ENCODE assay signal across 27 cellular contexts in genomic region chr16:85812031-85812807, GRCh38. TPM values are rescaled to one million over a fixed set of nuclear protein-coding genes. Genes with fewer than 3 reads are reported as not detected.
DNase-seq lines count a peak whose midpoint lies in the region; ATAC-seq and TF ChIP-seq lines count a peak whose summit lies in the region.
"Had no signal": no experiment of that assay in that cellular context is flagged by ENCODE, and none has a peak within 500 bp of the region (broad histone marks: within the 10 kb centered on the region; RNA-seq: fewer than 3 reads in every experiment).

No MANE protein-coding gene starts in this region.

- H3K4me1 ChIP-seq in iPS-15b (ENCODE audit: control insufficient read depth, insufficient read depth, low read length) (no peaks in the 10 kb centered on the region), neural progenitor cell (peaks cover 4% of the 10 kb centered on the region), H9 (ENCODE audit: insufficient read depth, low read length) (no peaks in the 10 kb centered on the region)
- no peaks in the 10 kb centered on the region for H3K4me1 ChIP-seq in CD4-positive, alpha-beta memory T cell (ENCODE audit: insufficient read depth, low read length)
- H3K4me1 ChIP-seq: ascending aorta, suprapubic skin, uterus had no signal

- H2BK15ac ChIP-seq in H9 (ENCODE audit: low read depth, low read length): no peak overlapping the region

- H3K4me3 Mint-ChIP-seq in IgD-negative memory B cell (no peak overlapping the region), neural progenitor cell (no peak overlapping the region), H9 (no peak overlapping the region)
- H3K4me3 Mint-ChIP-seq in CD4-positive, alpha-beta memory T cell: no peak overlapping the region
- H3K4me3 Mint-ChIP-seq: activated naive CD8-positive, alpha-beta T cell; CD4-positive, CD25-positive, alpha-beta regulatory T cell; naive B cell; stimulated activated naive B cell treated with anti-CD40 and anti-IgM and Interleukin-4, amounts not matched to agents 10 μg/mL and 1 μg/mL and 100 μg/mL, for 72 hours had no signal

- H3K4me1 Mint-ChIP-seq in IgD-negative memory B cell: peaks cover 1 to 3% (median 1%) of the 10 kb centered on the region in 3 donors
- peaks cover 5% of the 10 kb centered on the region for H3K4me1 Mint-ChIP-seq in neural progenitor cell
- H3K4me1 Mint-ChIP-seq in H9: peaks cover 5 to 10% of the 10 kb centered on the region in 2 experiments
- peaks cover 0 to 3% (median 0%) of the 10 kb centered on the region in 4 donors for H3K4me1 Mint-ChIP-seq in CD4-positive, alpha-beta memory T cell
- H3K4me1 Mint-ChIP-seq: CD4-positive, CD25-positive, alpha-beta regulatory T cell; naive B cell had no signal

- H3F3A ChIP-seq in neural progenitor cell (ENCODE audit: low read depth): no peaks in the 10 kb centered on the region

- H3K36me3 ChIP-seq in iPS-15b (ENCODE audit: control insufficient read depth, insufficient read depth, low read length) (no peaks in the 10 kb centered on the region), neural progenitor cell (no peaks in the 10 kb centered on the region)
- no peaks in the 10 kb centered on the region for H3K36me3 ChIP-seq in CD4-positive, alpha-beta memory T cell (ENCODE audit: insufficient read depth, low read length)
- H3K36me3 ChIP-seq: uterus had no signal

- H2BK20ac ChIP-seq in H9 (ENCODE audit: low read depth, low read length, poor library complexity, severe bottlenecking): no peak overlapping the region

- H4K20me1 ChIP-seq in neural progenitor cell (ENCODE audit: low read depth): no peaks in the 10 kb centered on the region
- no peaks in the 10 kb centered on the region for H4K20me1 ChIP-seq in H9 (ENCODE audit: control insufficient read depth, insufficient read depth, insufficient read length)

- H3K27ac ChIP-seq in neural progenitor cell: no peak overlapping the region
- no peak overlapping the region for H3K27ac ChIP-seq in H9 (ENCODE audit: insufficient read length, low read depth, low read length)
- no peak overlapping the region for H3K27ac ChIP-seq in CD4-positive, alpha-beta memory T cell (ENCODE audit: low read depth, low read length)
- H3K27ac ChIP-seq: ascending aorta, spleen, suprapubic skin, uterus had no signal

- H3K27me3 Mint-ChIP-seq in IgD-negative memory B cell (peaks cover 10% of the 10 kb centered on the region), neural progenitor cell (ENCODE audit: insufficient read depth, low read depth) (peaks cover 15% of the 10 kb centered on the region), H9 (ENCODE audit: low read depth) (peaks cover 15% of the 10 kb centered on the region)
- peaks cover 3 to 5% of the 10 kb centered on the region in 2 donors for H3K27me3 Mint-ChIP-seq in CD4-positive, alpha-beta memory T cell
- H3K27me3 Mint-ChIP-seq: activated naive CD8-positive, alpha-beta T cell had no signal

- H3K14ac ChIP-seq in H9 (ENCODE audit: insufficient read depth, low read length): no peak overlapping the region; the same call in 1 of the 2 replicates

- ATAC-seq in HG03108 (IDR thresholded peaks at IDR 0.05; ENCODE audit: unreplicated experiment) (no peak), HG03521 (IDR thresholded peaks at IDR 0.05; ENCODE audit: unreplicated experiment) (no peak)
- ATAC-seq: stimulated activated naive B cell treated with anti-CD40 and anti-IgM and Interleukin-4, amounts not matched to agents 10 μg/mL and 1 μg/mL and 100 μg/mL, for 72 hours had no signal

- H4K8ac ChIP-seq in H9 (replicated peaks; ENCODE audit: insufficient read length, low read depth, low read length): no peak overlapping the region

- intact Hi-C loops in CD4-positive, alpha-beta memory T cell (cut with micrococcal nuclease): no loop called here

- no peak overlapping the region for H2BK12ac ChIP-seq in H9 (ENCODE audit: insufficient read length, low read depth, low read length)

- WGBS in H9 (ENCODE audit: extremely low coverage, insufficient read length, low lambda C conversion rate): no CpG with 5 or more reads among the region's 37 CpGs

- peak overlapping the region in 2 of 3 donors; percentile 11 to 28 for H3K27ac Mint-ChIP-seq in IgD-negative memory B cell
- H3K27ac Mint-ChIP-seq in neural progenitor cell: peak overlapping the region; percentile 28
- no peak overlapping the region; a peak in 2 of 7 replicates for H3K27ac Mint-ChIP-seq in H9
- no peak overlapping the region for H3K27ac Mint-ChIP-seq in CD4-positive, alpha-beta memory T cell
- H3K27ac Mint-ChIP-seq: activated naive CD8-positive, alpha-beta T cell; activated T-helper 2 cell treated with anti-CD3 and anti-CD28 coated beads, Interferon-gamma antibody, Interleukin-2, Interleukin-4, amounts not matched to agents 10 μg/mL and 5 μg/mL and 100 μg/mL, durations not matched to agents 14 hours and 24 hours and 36 hours; CD4-positive, CD25-positive, alpha-beta regulatory T cell; stimulated activated naive B cell treated with anti-CD40 and anti-IgM and Interleukin-4, amounts not matched to agents 10 μg/mL and 1 μg/mL and 100 μg/mL, for 72 hours had no signal

- no peak overlapping the region for H4K5ac ChIP-seq in H9 (ENCODE audit: insufficient read length, low read depth, low read length)

- CTCF ChIA-PET in CD4-positive, alpha-beta memory T cell (lab: Charles Lee; ENCODE audit: partially characterized antibody): interaction anchor here (0.6 to 1.3 kb wide), 2 partner anchors 7 to 9 kb away, joined by 3 to 5 read pairs; no protein-coding TSS in a partner anchor

- no peak overlapping the region for H2BK120ac ChIP-seq in H9 (ENCODE audit: low read depth, low read length, poor library complexity, severe bottlenecking)

- H2BK5ac ChIP-seq in H9 (ENCODE audit: insufficient read length, low read length): no peak overlapping the region

- POLR2A ChIA-PET in CD4-positive, alpha-beta memory T cell (lab: Charles Lee; ENCODE audit: partially characterized antibody): no interaction called here

- H3K9me3 Mint-ChIP-seq in IgD-negative memory B cell (no peaks in the 10 kb centered on the region), neural progenitor cell (no peaks in the 10 kb centered on the region), H9 (no peaks in the 10 kb centered on the region; a peak in 1 of 5 replicates)
- no peaks in the 10 kb centered on the region for H3K9me3 Mint-ChIP-seq in CD4-positive, alpha-beta memory T cell
- H3K9me3 Mint-ChIP-seq: activated T-helper 2 cell treated with anti-CD3 and anti-CD28 coated beads, Interferon-gamma antibody, Interleukin-2, Interleukin-4, amounts not matched to agents 10 μg/mL and 5 μg/mL and 100 μg/mL, durations not matched to agents 14 hours and 24 hours and 36 hours; naive B cell; stimulated activated naive B cell treated with anti-CD40 and anti-IgM and Interleukin-4, amounts not matched to agents 10 μg/mL and 1 μg/mL and 100 μg/mL, for 72 hours had no signal

- H3K36me3 Mint-ChIP-seq in IgD-negative memory B cell: no peaks in the 10 kb centered on the region
- H3K36me3 Mint-ChIP-seq in neural progenitor cell: no peaks in the 10 kb centered on the region
- H3K36me3 Mint-ChIP-seq in H9 (ENCODE audit: insufficient read depth in 1 of 3, low read depth in 3 of 3): peaks cover 0 to 10% (median 3%) of the 10 kb centered on the region in 3 experiments; a peak in 2 of 7 replicates
- peaks cover under 1 to 2% of the 10 kb centered on the region in 2 donors for H3K36me3 Mint-ChIP-seq in CD4-positive, alpha-beta memory T cell
- H3K36me3 Mint-ChIP-seq: activated naive CD8-positive, alpha-beta T cell; naive B cell had no signal

- peak; percentile 27 for DNase-seq in AG20443 (ENCODE audit: low spot score)
- no peak for DNase-seq in neural progenitor cell (ENCODE audit: low spot score)
- no peak for DNase-seq in H9
- DNase-seq in CD4-positive, alpha-beta memory T cell: no peak
- DNase-seq: activated CD4-positive, alpha-beta T cell treated with anti-CD3 and anti-CD28 coated beads, Interleukin-2, amount 50 U/mL, for 48 hours; activated CD4-positive, CD25-positive, alpha-beta regulatory T cell; activated CD8-positive, alpha-beta memory T cell treated with anti-CD3 and anti-CD28 coated beads, Interleukin-2, amount 50 U/mL, for 48 hours; CD4-positive, CD25-positive, alpha-beta regulatory T cell; central memory CD4-positive, alpha-beta T cell; dermis blood vessel endothelial cell; glutamatergic neuron; Kasumi-1; mesenchymal stem cell; naive B cell; NCI-H1694 treated with DMSO at 0.1 percent for 48 hours; spleen; stimulated activated CD4-positive, alpha-beta T cell treated with anti-CD3 and anti-CD28 coated beads, Interleukin-4, amount 100 ng/mL, for 1 hour; stimulated activated naive B cell treated with anti-CD40 and anti-IgM and Interleukin-4, amounts not matched to agents 10 μg/mL and 1 μg/mL and 100 μg/mL, for 72 hours; uterus had no signal

- H3K23me2 ChIP-seq in H9 (ENCODE audit: insufficient read length, low read depth, low read length, poor library complexity, severe bottlenecking): no peaks in the 10 kb centered on the region

- no peak overlapping the region for H3K56ac ChIP-seq in H9 (ENCODE audit: insufficient read length, low read depth, low read length)

- TF ChIP-seq CTCF in neural progenitor cell (IDR thresholded peaks at IDR 0.05): no peak
- TF ChIP-seq CTCF in H9 (conservative IDR thresholded peaks at IDR 0.05): no peak

- no peak overlapping the region for H3K18ac ChIP-seq in H9 (ENCODE audit: insufficient read length, low read depth, low read length)

- no peak overlapping the region for H3K4me2 ChIP-seq in neural progenitor cell
- no peak overlapping the region for H3K4me2 ChIP-seq in H9 (ENCODE audit: insufficient read depth, insufficient read length, low read length)

- H3K23ac ChIP-seq in H9 (ENCODE audit: insufficient read length, low read depth, low read length): no peak overlapping the region

- H2AK5ac ChIP-seq in H9 (ENCODE audit: insufficient read length, low read length): no peak overlapping the region

- H2AFZ ChIP-seq in neural progenitor cell (replicated peaks): peak overlapping the region; percentile 60
- no peak overlapping the region for H2AFZ ChIP-seq in H9 (ENCODE audit: low read length)

- peaks cover 8% of the 10 kb centered on the region for H3K27me3 ChIP-seq in iPS-15b (ENCODE audit: control insufficient read depth, insufficient read depth, low read length)
- H3K27me3 ChIP-seq in neural progenitor cell: peaks cover 21% of the 10 kb centered on the region
- H3K27me3 ChIP-seq in H9 (ENCODE audit: insufficient read depth, low read length): no peaks in the 10 kb centered on the region; the same call in 1 of the 2 replicates
- no peaks in the 10 kb centered on the region for H3K27me3 ChIP-seq in CD4-positive, alpha-beta memory T cell (ENCODE audit: insufficient read depth, low read length)
- H3K27me3 ChIP-seq: ascending aorta, uterus had no signal

- no peak overlapping the region for H3T11ph ChIP-seq in H9 (ENCODE audit: low read length)

- H3K79me1 ChIP-seq in H9 (ENCODE audit: insufficient read depth, low read depth, low read length, poor library complexity, severe bottlenecking): no peaks in the 10 kb centered on the region

- no peak overlapping the region for H4K91ac ChIP-seq in H9 (ENCODE audit: insufficient read length, low read depth, low read length)

- H3K79me2 ChIP-seq in neural progenitor cell (ENCODE audit: low read depth) (no peaks in the 10 kb centered on the region), H9 (ENCODE audit: insufficient read depth, low read length) (no peaks in the 10 kb centered on the region; the same call in 1 of the 2 replicates)

- no peak overlapping the region for H3K4ac ChIP-seq in H9 (ENCODE audit: low read depth, low read length)

- H3K9ac ChIP-seq in iPS-15b (ENCODE audit: low read depth, low read length) (peak overlapping the region; percentile 40), neural progenitor cell (no peak overlapping the region), H9 (ENCODE audit: extremely low read depth, insufficient read length, low read length) (no peak overlapping the region)

- H3K9me3 ChIP-seq in iPS-15b (ENCODE audit: control insufficient read depth, insufficient read depth, low read length): no peaks in the 10 kb centered on the region
- no peaks in the 10 kb centered on the region for H3K9me3 ChIP-seq in neural progenitor cell (ENCODE audit: low read depth)
- H3K9me3 ChIP-seq in H9 (ENCODE audit: control insufficient read depth, low read depth, low read length): no peaks in the 10 kb centered on the region
- H3K9me3 ChIP-seq in CD4-positive, alpha-beta memory T cell (ENCODE audit: control insufficient read depth in 1 of 2, low read length in 2 of 2): no peaks in the 10 kb centered on the region
- H3K9me3 ChIP-seq: ascending aorta, spleen, suprapubic skin, uterus had no signal

- H3K4me3 ChIP-seq in iPS-15b (ENCODE audit: low read depth, low read length) (no peak overlapping the region), neural progenitor cell (no peak overlapping the region)
- H3K4me3 ChIP-seq in CD4-positive, alpha-beta memory T cell (ENCODE audit: low read length in 2 of 2): no peak overlapping the region
- H3K4me3 ChIP-seq: ascending aorta, spleen, suprapubic skin, uterus had no signal

RNA-seq across cellular contexts. Expression of gene COX4I1, which starts 12.7 kb away (rescaled TPM):
- polyA plus RNA-seq in IgD-negative memory B cell: 1,007 TPM
- total RNA-seq in neural progenitor cell (ENCODE audit: low replicate concordance) (308 and 386 TPM in 2 replicates), H9 (2021) (506 and 520 TPM in 2 replicates)
- total RNA-seq in CD4-positive, alpha-beta memory T cell: 100 to 1,000 TPM; 490 to 521 TPM
- polyA plus RNA-seq in CD4-positive, alpha-beta memory T cell: 1,000 to 10,000 TPM in 1 of 2 donors, 100 to 1,000 TPM in 1; 904 to 1,127 TPM

RNA-seq across cellular contexts. Expression of gene EMC8, which starts 12.9 kb away (rescaled TPM):
- polyA plus RNA-seq in IgD-negative memory B cell: 28.3 TPM
- total RNA-seq in neural progenitor cell (ENCODE audit: low replicate concordance): 25.1 and 38.7 TPM in 2 replicates
- 52.3 and 59.5 TPM in 2 replicates for total RNA-seq in H9 (2021)
- 10 to 100 TPM; 22.7 to 22.8 TPM for total RNA-seq in CD4-positive, alpha-beta memory T cell
- polyA plus RNA-seq in CD4-positive, alpha-beta memory T cell: 10 to 100 TPM; 22.1 to 22.7 TPM

Comparison
In these comparisons a context has a peak if more than half of its experiments do, and no peak if none do; other contexts are left out.
1. H3K27ac Mint-ChIP-seq: peak in IgD-negative memory B cell (2 of 3) and neural progenitor cell (single experiment); none in H9 (0 of 3) and CD4-positive, alpha-beta memory T cell (0 of 7).